Comparison of ENCODE assay signal across 15 cellular contexts in genomic region chr1:244854865-244855578, GRCh38. TPM values are rescaled to one million over a fixed set of nuclear protein-coding genes. Genes with fewer than 3 reads are reported as not detected.
DNase-seq lines count a peak whose midpoint lies in the region; ATAC-seq and TF ChIP-seq lines count a peak whose summit lies in the region.
"Had no signal": no experiment of that assay in that cellular context is flagged by ENCODE, and none has a peak within 500 bp of the region (broad histone marks: within the 10 kb centered on the region; RNA-seq: fewer than 3 reads in every experiment).

No MANE protein-coding gene starts in this region.

- no peaks in the 10 kb centered on the region for H3K27me3 ChIP-seq in CD4-positive, alpha-beta T cell (ENCODE audit: control insufficient read depth, insufficient read depth, low read length)
- no peaks in the 10 kb centered on the region for H3K27me3 ChIP-seq in HL-60 (ENCODE audit: insufficient read depth, poor library complexity, severe bottlenecking)
- H3K27me3 ChIP-seq in naive thymus-derived CD4-positive, alpha-beta T cell (ENCODE audit: control insufficient read depth in 2 of 2, insufficient read depth in 2 of 2, low read length in 2 of 2), result no peaks in the 10 kb centered on the region
- no peaks in the 10 kb centered on the region for H3K27me3 ChIP-seq in Caco-2 (replicated peaks; ENCODE audit: control insufficient read depth, insufficient read depth, low read length)
- no peaks in the 10 kb centered on the region for H3K27me3 ChIP-seq in H9 (ENCODE audit: insufficient read depth, low read length)
- H3K27me3 ChIP-seq: left lung, neural progenitor cell had no signal

- peaks cover 11% of the 10 kb centered on the region; the same call in 1 of the 2 replicates for H3K79me2 ChIP-seq in H9 (ENCODE audit: insufficient read depth, low read length)

- H3K18ac ChIP-seq in H9 (ENCODE audit: insufficient read length, low read depth, low read length), result no peak overlapping the region

- H3K4me3 Mint-ChIP-seq in CD4-positive, alpha-beta T cell, result peak overlapping the region; percentile 40
- peak overlapping the region; percentile 99 for H3K4me3 Mint-ChIP-seq in activated naive CD8-positive, alpha-beta T cell
- H3K4me3 Mint-ChIP-seq in naive thymus-derived CD4-positive, alpha-beta T cell, result peak overlapping the region; percentile 65 to 82 (median 76)
- no peak overlapping the region for H3K4me3 Mint-ChIP-seq in Caco-2 (ENCODE audit: unreplicated experiment)
- H3K4me3 Mint-ChIP-seq in H9, result no peak overlapping the region
- H3K4me3 Mint-ChIP-seq: neural progenitor cell had no signal

- H2BK15ac ChIP-seq in H9 (ENCODE audit: low read depth, low read length), result no peak overlapping the region

- no TSS peak for BruUV-seq in Caco-2 (replicated peaks; lab: Mats Ljungman, UMichigan)

- no peaks in the 10 kb centered on the region for H4K20me1 ChIP-seq in H9 (ENCODE audit: control insufficient read depth, insufficient read depth, insufficient read length)

- no peak overlapping the region for H2BK20ac ChIP-seq in H9 (ENCODE audit: low read depth, low read length, poor library complexity, severe bottlenecking)

- no peak overlapping the region for H4K5ac ChIP-seq in H9 (ENCODE audit: insufficient read length, low read depth, low read length)

- peaks cover 99% of the 10 kb centered on the region for H3K4me1 Mint-ChIP-seq in CD4-positive, alpha-beta T cell (ENCODE audit: low read depth)
- peaks cover 92% of the 10 kb centered on the region for H3K4me1 Mint-ChIP-seq in activated naive CD8-positive, alpha-beta T cell (ENCODE audit: low read depth)
- peaks cover 54 to 100% (median 96%) of the 10 kb centered on the region in 7 donors for H3K4me1 Mint-ChIP-seq in naive thymus-derived CD4-positive, alpha-beta T cell
- peaks cover 19% of the 10 kb centered on the region for H3K4me1 Mint-ChIP-seq in Caco-2 (ENCODE audit: low read depth, unreplicated experiment)
- peaks cover 5 to 20% of the 10 kb centered on the region in 2 experiments for H3K4me1 Mint-ChIP-seq in H9

- H2BK5ac ChIP-seq in H9 (ENCODE audit: insufficient read length, low read length), result no peak overlapping the region

- H3K23me2 ChIP-seq in H9 (ENCODE audit: insufficient read length, low read depth, low read length, poor library complexity, severe bottlenecking), result no peaks in the 10 kb centered on the region

- no peak overlapping the region for H2AFZ ChIP-seq in H9 (ENCODE audit: low read length)
- H2AFZ ChIP-seq: neural progenitor cell had no signal

- no peak for DNase-seq in CD4-positive, alpha-beta T cell
- peak; percentile 24 to 33 for DNase-seq in HL-60 (ENCODE audit: low read depth in 1 of 2, low spot score in 1 of 2)
- DNase-seq in naive thymus-derived CD4-positive, alpha-beta T cell, result peak in 1 of 9 donors; percentile 17
- DNase-seq in Caco-2, result no peak
- DNase-seq in H9, result no peak
- DNase-seq: hypothalamus, left lung, NCI-H1048, NCI-H446 treated with DMSO at 0.1 percent for 48 hours, PC-3, substantia nigra had no signal

- H3K27ac Mint-ChIP-seq in CD4-positive, alpha-beta T cell, result peak overlapping the region; percentile 78
- H3K27ac Mint-ChIP-seq in activated naive CD8-positive, alpha-beta T cell, result peak overlapping the region; percentile 91
- peak overlapping the region; percentile 44 to 99 (median 87) for H3K27ac Mint-ChIP-seq in naive thymus-derived CD4-positive, alpha-beta T cell
- H3K27ac Mint-ChIP-seq in Caco-2 (ENCODE audit: unreplicated experiment) (no peak overlapping the region), H9 (peak overlapping the region in 1 of 3 experiments; percentile 91; a peak in 2 of 7 replicates)
- H3K27ac Mint-ChIP-seq: neural progenitor cell had no signal

- peaks cover 43 to 70% (median 63%) of the 10 kb centered on the region in 3 experiments for H3K36me3 ChIP-seq in naive thymus-derived CD4-positive, alpha-beta T cell (ENCODE audit: control insufficient read depth in 2 of 3, insufficient read depth in 3 of 3, low read length in 3 of 3)
- peaks cover 3% of the 10 kb centered on the region for H3K36me3 ChIP-seq in Caco-2 (ENCODE audit: control insufficient read depth, insufficient read depth, low read length)

- intact Hi-C loops in CD4-positive, alpha-beta T cell (cut with DNase I, micrococcal nuclease), result loop anchor here in 1 of 2 experiments (1.0 to 2.0 kb wide), 2 partner anchors 7 to 188 kb away; no protein-coding TSS in a partner anchor
- intact Hi-C loops in naive thymus-derived CD4-positive, alpha-beta T cell (cut with micrococcal nuclease), result loop anchor here (1.0 to 5.0 kb wide), 3 partner anchors 8 to 1003 kb away; partner anchors contain the start of gene AKT3 (in 1 of the 2)
- intact Hi-C loops in Caco-2 (cut with micrococcal nuclease; ENCODE audit: unreplicated experiment), result no loop called here

- H2AK5ac ChIP-seq in H9 (ENCODE audit: insufficient read length, low read length), result no peak overlapping the region

- H3K27ac ChIP-seq in CD4-positive, alpha-beta T cell (ENCODE audit: low read depth, low read length), result peak overlapping the region; percentile 13
- H3K27ac ChIP-seq in HL-60 (replicated peaks) (peak overlapping the region; percentile 52), H9 (ENCODE audit: insufficient read length, low read depth, low read length) (no peak overlapping the region)
- peak overlapping the region; percentile 42 for H3K27ac ChIP-seq in naive thymus-derived CD4-positive, alpha-beta T cell (ENCODE audit: low read depth, low read length)
- H3K27ac ChIP-seq: coronary artery had no signal

- ATAC-seq in CD4-positive, alpha-beta T cell (ENCODE audit: poor library complexity), result peak; percentile 31
- peak; percentile 24 for ATAC-seq in naive thymus-derived CD4-positive, alpha-beta T cell
- ATAC-seq in HG03442 (IDR thresholded peaks at IDR 0.05; ENCODE audit: unreplicated experiment), result no peak
- ATAC-seq: left lung, PC-3 had no signal

- peaks cover 3% of the 10 kb centered on the region for H3K79me1 ChIP-seq in H9 (ENCODE audit: insufficient read depth, low read depth, low read length, poor library complexity, severe bottlenecking)

- POLR2A ChIA-PET in CD4-positive, alpha-beta T cell (lab: Charles Lee), result interaction anchor here (0.9 to 22.6 kb wide), 4 partner anchors 8 to 188 kb away, joined by 3 to 1262 read pairs (median 248); partner anchors contain the start of genes COX20 and HNRNPU
- POLR2A ChIA-PET in naive thymus-derived CD4-positive, alpha-beta T cell (lab: Charles Lee), result interaction anchor here (1.1 to 30.7 kb wide), 5 partner anchors 2 to 405 kb away, joined by 3 to 1419 read pairs (median 308); partner anchors contain the start of genes COX20 and HNRNPU
- POLR2A ChIA-PET in Caco-2 (lab: Charles Lee), result interaction anchor here (0.7 kb wide), 1 partner anchor 13 kb away, joined by 3 read pairs; no protein-coding TSS in a partner anchor

- no peak overlapping the region for H4K91ac ChIP-seq in H9 (ENCODE audit: insufficient read length, low read depth, low read length)

- no peaks in the 10 kb centered on the region for H3K9me3 ChIP-seq in CD4-positive, alpha-beta T cell (ENCODE audit: control insufficient read depth, low read length)
- H3K9me3 ChIP-seq in naive thymus-derived CD4-positive, alpha-beta T cell (ENCODE audit: control insufficient read depth in 2 of 3, low read length in 3 of 3), result no peaks in the 10 kb centered on the region
- H3K9me3 ChIP-seq in Caco-2 (no peaks in the 10 kb centered on the region), H9 (ENCODE audit: control insufficient read depth, low read depth, low read length) (no peaks in the 10 kb centered on the region)
- H3K9me3 ChIP-seq: left lung had no signal

- CTCF ChIA-PET in CD4-positive, alpha-beta T cell (lab: Charles Lee), result interaction anchor here (0.9 to 3.1 kb wide), 3 partner anchors 11 to 18 kb away, joined by 3 to 14 read pairs (median 6); partner anchors contain the start of gene COX20
- CTCF ChIA-PET in naive thymus-derived CD4-positive, alpha-beta T cell (lab: Charles Lee), result no interaction called here
- CTCF ChIA-PET in Caco-2 (lab: Charles Lee), result no interaction called here

- no peaks in the 10 kb centered on the region for H3K27me3 Mint-ChIP-seq in CD4-positive, alpha-beta T cell
- no peaks in the 10 kb centered on the region for H3K27me3 Mint-ChIP-seq in activated naive CD8-positive, alpha-beta T cell
- no peaks in the 10 kb centered on the region for H3K27me3 Mint-ChIP-seq in naive thymus-derived CD4-positive, alpha-beta T cell
- H3K27me3 Mint-ChIP-seq in Caco-2 (ENCODE audit: insufficient read depth, unreplicated experiment), result no peaks in the 10 kb centered on the region
- H3K27me3 Mint-ChIP-seq in H9 (ENCODE audit: low read depth), result no peaks in the 10 kb centered on the region; the same call in 1 of the 2 replicates

- no peak overlapping the region for H3K56ac ChIP-seq in H9 (ENCODE audit: insufficient read length, low read depth, low read length)

- H2BK120ac ChIP-seq in H9 (ENCODE audit: low read depth, low read length, poor library complexity, severe bottlenecking), result no peak overlapping the region

- no peaks in the 10 kb centered on the region for H3K9me3 Mint-ChIP-seq in CD4-positive, alpha-beta T cell
- H3K9me3 Mint-ChIP-seq in activated naive CD8-positive, alpha-beta T cell (ENCODE audit: low read depth), result no peaks in the 10 kb centered on the region
- H3K9me3 Mint-ChIP-seq in naive thymus-derived CD4-positive, alpha-beta T cell, result peaks cover 0 to 1% (median 0%) of the 10 kb centered on the region in 11 donors
- H3K9me3 Mint-ChIP-seq in Caco-2 (ENCODE audit: unreplicated experiment), result no peaks in the 10 kb centered on the region
- H3K9me3 Mint-ChIP-seq in H9, result no peaks in the 10 kb centered on the region
- H3K9me3 Mint-ChIP-seq: neural progenitor cell had no signal

- WGBS in H9 (ENCODE audit: extremely low coverage, insufficient read length, low lambda C conversion rate), result no CpG with 5 or more reads among the region's 7 CpGs

- H3T11ph ChIP-seq in H9 (ENCODE audit: low read length), result no peak overlapping the region

- no peak for TF ChIP-seq CTCF in CD4-positive, alpha-beta T cell (IDR thresholded peaks at IDR 0.05)
- TF ChIP-seq CTCF in HL-60 (IDR thresholded peaks at IDR 0.05; ENCODE audit: insufficient read depth, low read length) (no peak), Caco-2 (IDR thresholded peaks at IDR 0.05; ENCODE audit: insufficient read depth in 1 of 2, low read depth in 1 of 2, low read length in 1 of 2, severe bottlenecking in 1 of 2, unreplicated experiment in 1 of 2) (no peak), H9 (conservative IDR thresholded peaks at IDR 0.05) (no peak)

- no peak overlapping the region for H3K9ac ChIP-seq in H9 (ENCODE audit: extremely low read depth, insufficient read length, low read length)
- H3K9ac ChIP-seq: neural progenitor cell had no signal

- no peak overlapping the region for H3K14ac ChIP-seq in H9 (ENCODE audit: insufficient read depth, low read length)

- H4K8ac ChIP-seq in H9 (replicated peaks; ENCODE audit: insufficient read length, low read depth, low read length), result no peak overlapping the region

- H3K4me3 ChIP-seq in HL-60 (replicated peaks; ENCODE audit: insufficient read depth, low read length), result no peak overlapping the region
- no peak overlapping the region for H3K4me3 ChIP-seq in naive thymus-derived CD4-positive, alpha-beta T cell (ENCODE audit: low read length)
- no peak overlapping the region for H3K4me3 ChIP-seq in Caco-2 (ENCODE audit: low read depth, low read length)
- H3K4me3 ChIP-seq: coronary artery, left lung, neural progenitor cell had no signal

- no peak overlapping the region for H3K23ac ChIP-seq in H9 (ENCODE audit: insufficient read length, low read depth, low read length)

- H3K4ac ChIP-seq in H9 (ENCODE audit: low read depth, low read length), result no peak overlapping the region

- H3K36me3 Mint-ChIP-seq in CD4-positive, alpha-beta T cell (ENCODE audit: low read depth), result peaks cover 98% of the 10 kb centered on the region
- H3K36me3 Mint-ChIP-seq in activated naive CD8-positive, alpha-beta T cell, result peaks cover 41% of the 10 kb centered on the region
- H3K36me3 Mint-ChIP-seq in naive thymus-derived CD4-positive, alpha-beta T cell, result peaks cover 11 to 79% (median 63%) of the 10 kb centered on the region in 5 donors
- H3K36me3 Mint-ChIP-seq in Caco-2 (ENCODE audit: insufficient read depth, unreplicated experiment) (peaks cover 99% of the 10 kb centered on the region), H9 (ENCODE audit: insufficient read depth in 1 of 3, low read depth in 3 of 3) (peaks cover 79 to 98% (median 96%) of the 10 kb centered on the region in 3 experiments)

- H3K4me1 ChIP-seq in naive thymus-derived CD4-positive, alpha-beta T cell (ENCODE audit: control insufficient read depth in 2 of 2, insufficient read depth in 2 of 2, low read length in 2 of 2), result peaks cover 67 to 71% of the 10 kb centered on the region in 2 donors
- H3K4me1 ChIP-seq in Caco-2 (0 out of 2 replicates have a peak, but pooled peaks cover under 1% of the 10 kb centered on the region), H9 (ENCODE audit: insufficient read depth, low read length) (no peaks in the 10 kb centered on the region)

- H3K4me2 ChIP-seq in H9 (ENCODE audit: insufficient read depth, insufficient read length, low read length), result no peak overlapping the region
- H3K4me2 ChIP-seq: neural progenitor cell had no signal

- no peak overlapping the region for H2BK12ac ChIP-seq in H9 (ENCODE audit: insufficient read length, low read depth, low read length)

RNA-seq across cellular contexts. Expression of gene HNRNPU, which starts 9.3 kb away (rescaled TPM):
- total RNA-seq in CD4-positive, alpha-beta T cell, result 100 to 1,000 TPM; 415 TPM
- 100 to 1,000 TPM; 378 to 509 (median 428) TPM for total RNA-seq in naive thymus-derived CD4-positive, alpha-beta T cell
- 100 to 1,000 TPM; 282 to 474 TPM for polyA plus RNA-seq in naive thymus-derived CD4-positive, alpha-beta T cell
- total RNA-seq in Caco-2 (2022) (478 and 482 TPM in 2 replicates), H9 (2021) (651 and 657 TPM in 2 replicates)

RNA-seq across cellular contexts. Expression of gene COX20, which starts 19.6 kb away (rescaled TPM):
- 10 to 100 TPM; 14.5 to 16.8 TPM for total RNA-seq in CD4-positive, alpha-beta T cell
- 10 to 100 TPM; 23.5 to 31.0 (median 27.8) TPM for total RNA-seq in naive thymus-derived CD4-positive, alpha-beta T cell
- 10 to 100 TPM; 17.1 to 43.7 TPM for polyA plus RNA-seq in naive thymus-derived CD4-positive, alpha-beta T cell
- total RNA-seq in Caco-2 (2022) (68.0 and 79.3 TPM in 2 replicates), H9 (2021) (38.0 and 39.2 TPM in 2 replicates)

Comparison
In these comparisons a context has a peak if more than half of its experiments do, and no peak if none do; other contexts are left out.
1. DNase-seq: peak in HL-60 (2 of 2); none in CD4-positive, alpha-beta T cell (0 of 10), Caco-2 (0 of 2) and H9 (single experiment).
2. H3K4me3 Mint-ChIP-seq: peak in CD4-positive, alpha-beta T cell (single experiment), activated naive CD8-positive, alpha-beta T cell (single experiment) and naive thymus-derived CD4-positive, alpha-beta T cell (10 of 10); none in Caco-2 (single experiment) and H9 (0 of 2).